1 cellular context compared by ENCODE assay signal in genomic region chr3:53045784-53046170, GRCh38.
TF ChIP-seq lines count a peak whose summit lies in the region.

A gene with protein sequence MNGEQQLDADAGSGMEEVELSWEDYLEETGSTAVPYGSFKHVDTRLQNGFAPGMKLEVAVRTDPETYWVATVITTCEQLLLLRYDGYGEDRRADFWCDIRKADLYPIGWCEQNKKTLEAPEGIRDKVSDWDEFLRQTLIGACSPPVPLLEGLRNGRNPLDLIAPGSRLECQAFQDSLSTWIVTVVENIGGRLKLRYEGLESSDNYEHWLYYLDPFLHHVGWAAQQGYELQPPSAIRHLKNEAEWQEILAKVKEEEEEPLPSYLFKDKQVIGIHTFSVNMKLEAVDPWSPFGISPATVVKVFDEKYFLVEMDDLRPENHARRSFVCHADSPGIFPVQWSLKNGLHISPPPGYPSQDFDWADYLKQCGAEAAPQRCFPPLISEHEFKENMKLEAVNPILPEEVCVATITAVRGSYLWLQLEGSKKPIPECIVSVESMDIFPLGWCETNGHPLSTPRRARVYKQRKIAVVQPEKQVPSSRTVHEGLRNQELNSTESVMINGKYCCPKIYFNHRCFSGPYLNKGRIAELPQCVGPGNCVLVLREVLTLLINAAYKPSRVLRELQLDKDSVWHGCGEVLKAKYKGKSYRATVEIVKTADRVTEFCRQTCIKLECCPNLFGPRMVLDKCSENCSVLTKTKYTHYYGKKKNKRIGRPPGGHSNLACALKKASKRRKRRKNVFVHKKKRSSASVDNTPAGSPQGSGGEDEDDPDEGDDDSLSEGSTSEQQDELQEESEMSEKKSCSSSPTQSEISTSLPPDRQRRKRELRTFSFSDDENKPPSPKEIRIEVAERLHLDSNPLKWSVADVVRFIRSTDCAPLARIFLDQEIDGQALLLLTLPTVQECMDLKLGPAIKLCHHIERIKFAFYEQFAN (minus strand): TSS chr3:53046073. CDS start chr3:52969128, 76,945 bp downstream.

TF ChIP-seq in GM12878, 131 proteins besides CTCF, POLR2A, EP300 and RAD21:
- peak; percentile 41; the same call in 1 of the 2 replicates for TF ChIP-seq LARP7 (IDR thresholded peaks at IDR 0.05)
- TF ChIP-seq BCL11A (IDR thresholded peaks at IDR 0.05; ENCODE audit: low read depth, low read length): no peak
- peak; percentile 87; the same call in 1 of the 2 replicates for TF ChIP-seq RB1 (IDR thresholded peaks at IDR 0.05; ENCODE audit: borderline replicate concordance)
- peak; percentile 15 for TF ChIP-seq RELA (IDR thresholded peaks at IDR 0.05; ENCODE audit: borderline replicate concordance, partially characterized antibody)
- peak in 1 of 2 experiments; percentile 72; a peak in 2 of 3 replicates for TF ChIP-seq EGR1 (IDR thresholded peaks at IDR 0.05; ENCODE audit: borderline replicate concordance in 1 of 2, low read depth in 2 of 2, low read length in 2 of 2)
- TF ChIP-seq TCF12 (IDR thresholded peaks at IDR 0.05; ENCODE audit: low read depth, low read length): no peak
- TF ChIP-seq TCF7 (IDR thresholded peaks at IDR 0.05; ENCODE audit: borderline replicate concordance): no peak
- no peak for TF ChIP-seq RBBP5 (conservative IDR thresholded peaks at IDR 0.05)
- TF ChIP-seq REST (IDR thresholded peaks at IDR 0.05; ENCODE audit: low read depth, low read length): no peak
- TF ChIP-seq TAF1 (IDR thresholded peaks at IDR 0.05; ENCODE audit: borderline replicate concordance, low read depth, low read length): peak; percentile 43; the same call in 1 of the 2 replicates
- no peak for TF ChIP-seq ZNF622 (IDR thresholded peaks at IDR 0.05)
- TF ChIP-seq SIX5 (IDR thresholded peaks at IDR 0.05; ENCODE audit: low read depth, low read length, severe bottlenecking): no peak
- TF ChIP-seq CHD1 (IDR thresholded peaks at IDR 0.05; ENCODE audit: low read depth, low read length): no peak
- peak; percentile 82 for TF ChIP-seq YY1 (IDR thresholded peaks at IDR 0.05; ENCODE audit: low read depth, low read length)
- TF ChIP-seq SMC3 (IDR thresholded peaks at IDR 0.05; ENCODE audit: borderline replicate concordance, low read length): no peak
- peak; percentile 58; the same call in 1 of the 2 replicates for TF ChIP-seq ZSCAN29 (IDR thresholded peaks at IDR 0.05)
- TF ChIP-seq PAX8 (IDR thresholded peaks at IDR 0.05): no peak
- no peak for TF ChIP-seq SRF (IDR thresholded peaks at IDR 0.05; ENCODE audit: low read depth in 2 of 2, low read length in 2 of 2)
- no peak for TF ChIP-seq NR2F1 (conservative IDR thresholded peaks at IDR 0.05)
- no peak for TF ChIP-seq ZNF274 (IDR thresholded peaks at IDR 0.05; ENCODE audit: insufficient read depth, insufficient read length)
- TF ChIP-seq CEBPZ (IDR thresholded peaks at IDR 0.05; ENCODE audit: low read depth, low read length): no peak
- TF ChIP-seq JUND (IDR thresholded peaks at IDR 0.05; ENCODE audit: low read depth, low read length): no peak
- TF ChIP-seq NRF1 (conservative IDR thresholded peaks at IDR 0.05; ENCODE audit: low read depth, low read length): peak; percentile 61
- no peak for TF ChIP-seq IRF4 (IDR thresholded peaks at IDR 0.05; ENCODE audit: low read depth, low read length)
- 0 out of 2 replicates have a peak, but pooled peaks have one; percentile 33 for TF ChIP-seq ASH2L (IDR thresholded peaks at IDR 0.05; ENCODE audit: borderline replicate concordance, low read depth)
- no peak for TF ChIP-seq NBN (IDR thresholded peaks at IDR 0.05)
- no peak for TF ChIP-seq BRCA1 (IDR thresholded peaks at IDR 0.05; ENCODE audit: low read depth, low read length)
- no peak for TF ChIP-seq SKIL (IDR thresholded peaks at IDR 0.05; ENCODE audit: low read depth, poor library complexity, severe bottlenecking)
- no peak for TF ChIP-seq ETV6 (conservative IDR thresholded peaks at IDR 0.05 in 1 of 2, IDR thresholded peaks at IDR 0.05 in 1 of 2; ENCODE audit: borderline replicate concordance in 1 of 2, low read depth in 1 of 2)
- no peak for TF ChIP-seq POLR2AphosphoS2 (IDR thresholded peaks at IDR 0.05; ENCODE audit: low read depth, low read length)
